ENCODE assay signal across 8 cellular contexts in genomic region chr9:92762781-92763708, GRCh38. TPM values are rescaled to one million over a fixed set of nuclear protein-coding genes. Genes with fewer than 3 reads are reported as not detected.
A peak's percentile ranks its signal among the peaks of the same experiment; 100 is the strongest.
DNase-seq lines count a peak whose midpoint lies in the region; ATAC-seq, FAIRE-seq and TF ChIP-seq lines count a peak whose summit lies in the region.

No MANE protein-coding gene starts in this region.

- no peak for TF ChIP-seq RAD21 in HepG2 (CRISPR knock-in tag; IDR thresholded peaks at IDR 0.05)

- peak overlapping the region; percentile 90 for H3K4me2 ChIP-seq in HepG2 (ENCODE audit: low read depth, low read length)

- H3K9me3 ChIP-seq in HepG2 (ENCODE audit: low read length) (no peaks in the 10 kb centered on the region), thyroid gland (no peaks in the 10 kb centered on the region)

- TF ChIP-seq EP300 in HepG2 (IDR thresholded peaks at IDR 0.05; ENCODE audit: low read depth in 2 of 2, low read length in 2 of 2) (no peak), HepG2 (CRISPR knock-in tag; IDR thresholded peaks at IDR 0.05; ENCODE audit: borderline replicate concordance) (no peak)

- peaks cover 57% of the 10 kb centered on the region for H3K79me2 ChIP-seq in HepG2 (ENCODE audit: insufficient read depth, low read length)

- in situ Hi-C loops in HepG2 (cut with HindIII; ENCODE audit: extremely low pct_ligation_motif_present, low pct_unique_long_range_greater_than_20kb) = no loop called here

- BruUV-seq in HepG2 (replicated peaks; lab: Mats Ljungman, UMichigan) = no TSS peak

- TF ChIP-seq CTCF in HepG2 (CRISPR knock-in tag; IDR thresholded peaks at IDR 0.05) (no peak), thyroid gland (IDR thresholded peaks at IDR 0.05) (no peak)

- peak overlapping the region; percentile 93 for H3K9ac ChIP-seq in HepG2 (ENCODE audit: insufficient read depth, low read depth, low read length)

- H3K27me3 ChIP-seq in HepG2 (ENCODE audit: control insufficient read depth in 1 of 2, insufficient read depth in 2 of 2, low read length in 2 of 2) (no peaks in the 10 kb centered on the region; a peak in 1 of 5 replicates), thyroid gland (no peaks in the 10 kb centered on the region)

- TF ChIP-seq POLR2A in HepG2 (IDR thresholded peaks at IDR 0.05; ENCODE audit: insufficient read depth in 1 of 2, low read depth in 2 of 2, low read length in 2 of 2) (no peak), thyroid gland (IDR thresholded peaks at IDR 0.05) (no peak)

- peak overlapping the region; percentile 51 for H3K27ac ChIP-seq in HepG2 (ENCODE audit: extremely low read length, insufficient read depth, low read length)
- peak overlapping the region in 2 of 3 donors; percentile 72 to 74 for H3K27ac ChIP-seq in thyroid gland

- no peaks in the 10 kb centered on the region for H3K9me3 Mint-ChIP-seq in activated CD8-positive, alpha-beta memory T cell treated with anti-CD3 and anti-CD28 coated beads, Interleukin-2, amount 10 ng/mL, durations not matched to agents 7 days and 5 days (ENCODE audit: low read depth)
- H3K9me3 Mint-ChIP-seq in activated naive CD8-positive, alpha-beta T cell treated with anti-CD3 and anti-CD28 coated beads, Interleukin-2, amount 10 ng/mL, durations not matched to agents 7 days and 5 days = no peaks in the 10 kb centered on the region

- POLR2A ChIA-PET in activated naive CD8-positive, alpha-beta T cell treated with anti-CD3 and anti-CD28 coated beads, Interleukin-2, amount 10 ng/mL, durations not matched to agents 7 days and 5 days (lab: Charles Lee) = interaction anchor here (1.8 kb wide), 1 partner anchor 93 kb away, joined by 13 read pairs; the partner anchor contains the start of gene IPPK
- POLR2A ChIA-PET in HepG2 (lab: Yijun Ruan, JAX) = interaction anchor here (1.1 kb wide), 1 partner anchor 10 kb away, joined by 3 read pairs; no protein-coding TSS in a partner anchor

- H3K4me1 ChIP-seq in HepG2 (ENCODE audit: insufficient read depth, low read length) = peaks cover 44% of the 10 kb centered on the region
- peaks cover 21 to 42% of the 10 kb centered on the region in 2 donors for H3K4me1 ChIP-seq in thyroid gland

- peak overlapping the region; percentile 84 for H3K27ac Mint-ChIP-seq in activated CD8-positive, alpha-beta memory T cell treated with anti-CD3 and anti-CD28 coated beads, Interleukin-2, amount 10 ng/mL, durations not matched to agents 7 days and 5 days
- H3K27ac Mint-ChIP-seq in activated naive CD8-positive, alpha-beta T cell treated with anti-CD3 and anti-CD28 coated beads, Interleukin-2, amount 10 ng/mL, durations not matched to agents 7 days and 5 days = peak overlapping the region; percentile 90

- H3K36me3 Mint-ChIP-seq in activated CD8-positive, alpha-beta memory T cell treated with anti-CD3 and anti-CD28 coated beads, Interleukin-2, amount 10 ng/mL, durations not matched to agents 7 days and 5 days = no peaks in the 10 kb centered on the region
- no peaks in the 10 kb centered on the region for H3K36me3 Mint-ChIP-seq in activated naive CD8-positive, alpha-beta T cell treated with anti-CD3 and anti-CD28 coated beads, Interleukin-2, amount 10 ng/mL, durations not matched to agents 7 days and 5 days

- H3K4me1 Mint-ChIP-seq in activated CD8-positive, alpha-beta memory T cell treated with anti-CD3 and anti-CD28 coated beads, Interleukin-2, amount 10 ng/mL, durations not matched to agents 7 days and 5 days = peaks cover 48% of the 10 kb centered on the region
- peaks cover 43% of the 10 kb centered on the region for H3K4me1 Mint-ChIP-seq in activated naive CD8-positive, alpha-beta T cell treated with anti-CD3 and anti-CD28 coated beads, Interleukin-2, amount 10 ng/mL, durations not matched to agents 7 days and 5 days

- peak overlapping the region; percentile 83 for H3K4me3 Mint-ChIP-seq in activated CD8-positive, alpha-beta memory T cell treated with anti-CD3 and anti-CD28 coated beads, Interleukin-2, amount 10 ng/mL, durations not matched to agents 7 days and 5 days
- peak overlapping the region; percentile 94 for H3K4me3 Mint-ChIP-seq in activated naive CD8-positive, alpha-beta T cell treated with anti-CD3 and anti-CD28 coated beads, Interleukin-2, amount 10 ng/mL, durations not matched to agents 7 days and 5 days

- H3K36me3 ChIP-seq in HepG2 (replicated peaks in 1 of 2; ENCODE audit: control insufficient read depth in 1 of 2, insufficient read depth in 2 of 2, low read length in 2 of 2) (no peaks in the 10 kb centered on the region), thyroid gland (no peaks in the 10 kb centered on the region)

- intact Hi-C loops in HepG2 (cut with micrococcal nuclease; ENCODE audit: unreplicated experiment) = no loop called here
- intact Hi-C loops in thyroid gland (cut with DNase I) = no loop called here

- H4K20me1 ChIP-seq in HepG2 (ENCODE audit: insufficient read depth, low read length) = peaks cover 12% of the 10 kb centered on the region; the same call in 1 of the 2 replicates

- H2AFZ ChIP-seq in HepG2 (ENCODE audit: low read length) = no peak overlapping the region

- H3K4me3 ChIP-seq in HepG2 (replicated peaks in 1 of 3; ENCODE audit: insufficient read depth in 1 of 3, low read depth in 2 of 3, low read length in 3 of 3) (peak overlapping the region; percentile 75 to 97 (median 93)), thyroid gland (replicated peaks in 1 of 3) (peak overlapping the region; percentile 77 to 99 (median 81))

- CTCF ChIA-PET in activated CD8-positive, alpha-beta memory T cell treated with anti-CD3 and anti-CD28 coated beads, Interleukin-2, amount 10 ng/mL, durations not matched to agents 7 days and 5 days (lab: Charles Lee) = interaction anchor here (1.2 to 1.4 kb wide), 4 partner anchors 9 to 240 kb away, joined by 3 to 5 read pairs (median 4); partner anchors contain the start of gene IPPK
- CTCF ChIA-PET in HepG2 (lab: Yijun Ruan, JAX; ENCODE audit: low intra/inter-chr PET ratio, low total read pairs) = no interaction called here

- FAIRE-seq in HepG2 (lab: Jason Lieb, UNC) = no peak

- H3K27me3 Mint-ChIP-seq in activated CD8-positive, alpha-beta memory T cell treated with anti-CD3 and anti-CD28 coated beads, Interleukin-2, amount 10 ng/mL, durations not matched to agents 7 days and 5 days = no peaks in the 10 kb centered on the region
- no peaks in the 10 kb centered on the region for H3K27me3 Mint-ChIP-seq in activated naive CD8-positive, alpha-beta T cell treated with anti-CD3 and anti-CD28 coated beads, Interleukin-2, amount 10 ng/mL, durations not matched to agents 7 days and 5 days

- WGBS in HepG2 (ENCODE audit: low lambda C conversion rate) = 70% methylated on average over 15 of the region's 19 CpGs
- WGBS in thyroid gland, 2 donors = 63 to 64% methylated on average over 13 to 15 of the region's 19 CpGs

- ATAC-seq in activated CD8-positive, alpha-beta memory T cell treated with anti-CD3 and anti-CD28 coated beads, Interleukin-2, amount 10 ng/mL, durations not matched to agents 7 days and 5 days = no peak
- no peak for ATAC-seq in activated naive CD8-positive, alpha-beta T cell treated with anti-CD3 and anti-CD28 coated beads, Interleukin-2, amount 10 ng/mL, durations not matched to agents 7 days and 5 days (ENCODE audit: low read depth)
- ATAC-seq in HepG2 (no peak), GM21390 (IDR thresholded peaks at IDR 0.05; ENCODE audit: unreplicated experiment) (no peak)

- DNase-seq in activated CD8-positive, alpha-beta memory T cell treated with anti-CD3 and anti-CD28 coated beads, Interleukin-2, amount 10 ng/mL, durations not matched to agents 7 days and 5 days = no peak
- no peak for DNase-seq in activated CD8-positive, alpha-beta memory T cell treated with anti-CD3 and anti-CD28 coated beads, Interleukin-2, amount 50 U/mL, for 48 hours
- DNase-seq in activated naive CD8-positive, alpha-beta T cell treated with anti-CD3 and anti-CD28 coated beads, Interleukin-2, amount 10 ng/mL, durations not matched to agents 7 days and 5 days = no peak
- DNase-seq in HepG2 (ENCODE audit: low spot score) = no peak
- DNase-seq in thyroid gland = peak in 1 of 2 donors; percentile 39
- DNase-seq in LoVo (ENCODE audit: low spot score) = no peak
- DNase-seq in amniotic stem cell (lab: John Stamatoyannopoulos, UW) = no peak

TF ChIP-seq in HepG2, 621 proteins besides CTCF, POLR2A, EP300 and RAD21 (continues in another document):
- TF ChIP-seq ZNF414 (CRISPR knock-in tag; IDR thresholded peaks at IDR 0.05) = no peak

RNA-seq across cellular contexts. Expression of gene BICD2, which starts 1.6 kb away (rescaled TPM):
- total RNA-seq in activated CD8-positive, alpha-beta memory T cell treated with anti-CD3 and anti-CD28 coated beads, Interleukin-2, amount 10 ng/mL, durations not matched to agents 7 days and 5 days = 10 to 100 TPM; 26.4 to 27.2 TPM
- total RNA-seq in activated naive CD8-positive, alpha-beta T cell treated with anti-CD3 and anti-CD28 coated beads, Interleukin-2, amount 10 ng/mL, durations not matched to agents 7 days and 5 days = 10 to 100 TPM; 31.1 to 31.5 TPM
- total RNA-seq in HepG2 (2016; rRNA removed; fragmentation: Illumina TruSeq; extraction: Trizol) (17.4 and 18.3 TPM in 2 replicates), thyroid gland (10 to 100 TPM; 26.1 to 33.3 (median 28.2) TPM)
- 2.2 and 2.6 TPM in 2 replicates for total RNA-seq in HepG2 (2016; cell fraction: cytosol; rRNA removed; fragmentation: Illumina TruSeq; extraction: Trizol; ENCODE audit: low read depth)
- 17.1 and 17.9 TPM in 2 replicates for total RNA-seq in HepG2 (2016; cell fraction: insoluble cytoplasmic fraction; rRNA removed; fragmentation: Illumina TruSeq; extraction: Trizol)
- total RNA-seq in HepG2 (2016; cell fraction: membrane; rRNA removed; fragmentation: Illumina TruSeq; extraction: Trizol) = 7.5 and 8.2 TPM in 2 replicates
- 15.1 and 18.6 TPM in 2 replicates for total RNA-seq in HepG2 (2016; cell fraction: nucleus; rRNA removed; fragmentation: Illumina TruSeq; extraction: Trizol)
- polyA plus RNA-seq in HepG2 (2011; rRNA removed) = 5.1 and 6.3 TPM in 2 replicates
- polyA plus RNA-seq in HepG2 (2011; cell fraction: cytosol; rRNA removed) = 5.7 and 6.0 TPM in 2 replicates
- 9.9 and 11.3 TPM in 2 replicates for polyA plus RNA-seq in HepG2 (2011; cell fraction: nucleus; rRNA removed)
- polyA plus RNA-seq in HepG2 (2012) = 9.8 and 11.5 TPM in 2 replicates
- 1.1 TPM in 2 replicates for polyA plus RNA-seq in HepG2 (2016; cell fraction: cytosol; fragmentation: Illumina TruSeq; extraction: Trizol; ENCODE audit: low read depth)
- 15.2 and 16.4 TPM in 2 replicates for polyA plus RNA-seq in HepG2 (2016; cell fraction: insoluble cytoplasmic fraction; fragmentation: Illumina TruSeq; extraction: Trizol; ENCODE audit: low read depth)
- 3.5 and 4.1 TPM in 2 replicates for polyA plus RNA-seq in HepG2 (2016; cell fraction: membrane; fragmentation: Illumina TruSeq; extraction: Trizol; ENCODE audit: low read depth)
- polyA plus RNA-seq in HepG2 (2016; cell fraction: nucleus; fragmentation: Illumina TruSeq; extraction: Trizol; ENCODE audit: insufficient read depth, low read depth) = 17.8 and 17.9 TPM in 2 replicates
- polyA minus RNA-seq in HepG2 (2011; rRNA and poly(A)+ RNA removed; ENCODE audit: low replicate concordance) = 10.1 and 10.5 TPM in 2 replicates
- 6.4 and 6.6 TPM in 2 replicates for polyA minus RNA-seq in HepG2 (2011; cell fraction: cytosol; rRNA and poly(A)+ RNA removed)
- polyA minus RNA-seq in HepG2 (2011; cell fraction: nucleus; rRNA and poly(A)+ RNA removed) = 8.7 and 9.5 TPM in 2 replicates
